Comparison of ENCODE assay signal across 1 cellular context in genomic region chr10:70007116-70007820, GRCh38.
TF ChIP-seq lines count a peak whose summit lies in the region.

No MANE protein-coding gene starts in this region.

TF ChIP-seq in WTC11, 78 proteins besides CTCF, POLR2A, EP300 and RAD21 (continued from another document):
- TF ChIP-seq STAT6 (CRISPR knock-in tag; conservative IDR thresholded peaks at IDR 0.05; ENCODE audit: low read depth) (no peak), ZNF671 (CRISPR knock-in tag; IDR thresholded peaks at IDR 0.05) (no peak)
